ENCODE assay signal across 1 cellular context in genomic region chr1:214164157-214164556, GRCh38.
TF ChIP-seq lines count a peak whose summit lies in the region.

No MANE protein-coding gene starts in this region.

TF ChIP-seq in H1, 55 proteins besides CTCF, POLR2A, EP300 and RAD21:
- TF ChIP-seq BACH1 (IDR thresholded peaks at IDR 0.05; ENCODE audit: low read length) = no peak
- no peak for TF ChIP-seq CREB1 (IDR thresholded peaks at IDR 0.05)
- no peak for TF ChIP-seq SIN3A (conservative IDR thresholded peaks at IDR 0.05 in 1 of 2, IDR thresholded peaks at IDR 0.05 in 1 of 2; ENCODE audit: low read depth in 1 of 2, low read length in 2 of 2)
- no peak for TF ChIP-seq SRF (IDR thresholded peaks at IDR 0.05; ENCODE audit: low read depth, low read length)
- no peak for TF ChIP-seq NRF1 (IDR thresholded peaks at IDR 0.05; ENCODE audit: low read depth, low read length)
- no peak for TF ChIP-seq EGR1 (IDR thresholded peaks at IDR 0.05; ENCODE audit: borderline replicate concordance, low read depth, low read length)
- TF ChIP-seq SIX5 (IDR thresholded peaks at IDR 0.05; ENCODE audit: low read depth, low read length) = no peak
- TF ChIP-seq CHD2 (IDR thresholded peaks at IDR 0.05; ENCODE audit: low read length) = no peak
- TF ChIP-seq USF2 (IDR thresholded peaks at IDR 0.05; ENCODE audit: low read length) = no peak
- peak; percentile 81 for TF ChIP-seq CEBPB (IDR thresholded peaks at IDR 0.05; ENCODE audit: low read depth, low read length)
- peak; percentile 50; the same call in 1 of the 2 replicates for TF ChIP-seq ATF3 (IDR thresholded peaks at IDR 0.05; ENCODE audit: insufficient read depth, low read depth, low read length)
- no peak for TF ChIP-seq ZNF274 (IDR thresholded peaks at IDR 0.05; ENCODE audit: borderline replicate concordance, extremely low read depth, low read length)
- TF ChIP-seq ASH2L (IDR thresholded peaks at IDR 0.05; ENCODE audit: low read length) = no peak
- TF ChIP-seq MAFK (IDR thresholded peaks at IDR 0.05; ENCODE audit: low read depth, low read length) = no peak
